Comparison of ENCODE assay signal across 1 cellular context in genomic region chr10:5692476-5693358, GRCh38.
TF ChIP-seq lines count a peak whose summit lies in the region.

No MANE protein-coding gene starts in this region.

TF ChIP-seq in H1, 55 proteins besides CTCF, POLR2A, EP300 and RAD21 (continued from another document):
- TF ChIP-seq E2F6 (IDR thresholded peaks at IDR 0.05) (peak; percentile 45; the same call in 1 of the 2 replicates), BACH1 (IDR thresholded peaks at IDR 0.05; ENCODE audit: low read length) (peak; percentile 20; the same call in 1 of the 2 replicates), FOSL1 (IDR thresholded peaks at IDR 0.05; ENCODE audit: insufficient read depth, low read depth, low read length) (0 out of 2 replicates have a peak, but pooled peaks have one; percentile 52), EZH2 (IDR thresholded peaks at IDR 0.05; ENCODE audit: low read depth, low read length, severe bottlenecking) (peak; percentile 19), HDAC2 (IDR thresholded peaks at IDR 0.05; ENCODE audit: borderline replicate concordance in 1 of 2, low read depth in 2 of 2, low read length in 2 of 2) (peak; percentile 2 to 58; a peak in 1 of 4 replicates), ASH2L (IDR thresholded peaks at IDR 0.05; ENCODE audit: low read length) (peak; percentile 97), CHD1 (IDR thresholded peaks at IDR 0.05; ENCODE audit: low read depth, low read length) (no peak), KDM4A (IDR thresholded peaks at IDR 0.05; ENCODE audit: low read depth, low read length, severe bottlenecking) (peak; percentile 91)
